1 cellular context compared by ENCODE assay signal in genomic region chr11:30282289-30282631, GRCh38.
TF ChIP-seq lines count a peak whose summit lies in the region.

No MANE protein-coding gene starts in this region.

TF ChIP-seq in GM23338, 12 proteins besides CTCF, POLR2A, EP300 and RAD21:
- TF ChIP-seq REST (IDR thresholded peaks at IDR 0.05; ENCODE audit: unreplicated experiment): no peak
- TF ChIP-seq CREB1 (CRISPR knock-in tag; IDR thresholded peaks at IDR 0.05; ENCODE audit: low read depth): no peak
- no peak for TF ChIP-seq ZNF331 (CRISPR knock-in tag; IDR thresholded peaks at IDR 0.05; ENCODE audit: low read depth)
- no peak for TF ChIP-seq EZH2phosphoT487 (IDR thresholded peaks at IDR 0.05; ENCODE audit: unreplicated experiment)
- TF ChIP-seq ZNF462 (CRISPR knock-in tag; IDR thresholded peaks at IDR 0.05): no peak
- TF ChIP-seq ZNF114 (CRISPR knock-in tag; IDR thresholded peaks at IDR 0.05): no peak
- TF ChIP-seq NANOG (IDR thresholded peaks at IDR 0.05; ENCODE audit: borderline replicate concordance): no peak
- TF ChIP-seq POLR2AphosphoS5 (IDR thresholded peaks at IDR 0.05; ENCODE audit: low read depth): no peak
- no peak for TF ChIP-seq EZH2 (IDR thresholded peaks at IDR 0.05; ENCODE audit: low read depth, unreplicated experiment)
- TF ChIP-seq ETS1 (IDR thresholded peaks at IDR 0.05): no peak
- no peak for TF ChIP-seq STAT1 (IDR thresholded peaks at IDR 0.05; ENCODE audit: unreplicated experiment)
- TF ChIP-seq JUNB (IDR thresholded peaks at IDR 0.05; ENCODE audit: unreplicated experiment): no peak
